ENCODE assay signal across 7 cellular contexts in the genomic region with DNA sequence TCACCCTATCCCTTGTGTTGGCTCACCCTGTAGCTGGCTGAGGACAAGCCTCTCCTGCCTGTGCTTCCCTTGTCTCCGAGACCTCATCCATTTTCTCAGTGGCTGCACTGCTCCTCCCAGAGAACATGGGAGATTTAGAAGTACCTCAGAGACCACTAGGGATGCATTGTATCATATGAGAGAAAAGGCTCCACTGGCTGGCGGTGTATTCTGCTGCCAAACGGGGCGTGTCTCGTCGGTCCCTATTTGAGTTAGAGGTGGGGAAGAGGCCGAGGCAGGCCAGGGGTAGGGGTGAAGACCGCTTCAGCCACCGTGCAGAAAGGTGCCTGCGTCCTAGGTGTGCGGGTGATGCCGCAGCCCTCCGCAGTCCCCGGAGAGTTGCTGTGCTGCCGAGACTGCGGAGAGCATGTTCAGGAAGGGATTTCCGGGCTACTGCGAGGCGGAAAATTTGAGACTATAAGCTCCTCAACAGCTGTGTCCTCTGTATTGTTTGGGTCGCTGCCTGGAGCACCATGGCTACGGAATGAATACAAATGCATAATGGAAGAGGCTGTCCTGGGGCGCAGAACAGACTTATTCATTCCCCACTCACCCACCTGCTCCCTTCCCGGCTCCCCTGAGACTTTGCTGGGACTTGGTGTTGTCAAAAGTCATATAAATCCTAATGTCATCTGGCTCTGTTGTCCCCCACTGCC. TPM values are rescaled to one million over a fixed set of nuclear protein-coding genes. Genes with fewer than 3 reads are reported as not detected.
DNase-seq lines count a peak whose midpoint lies in the region; ATAC-seq and TF ChIP-seq lines count a peak whose summit lies in the region.

No MANE protein-coding gene starts in this region.

- 20% methylated on average over 23 of the region's 23 CpGs for WGBS in urinary bladder

- DNase-seq in NCI-H2081 (lab: John Stamatoyannopoulos, UW) (peak; percentile 87 to 94), dorsolateral prefrontal cortex (peak in 5 of 10 donors; percentile 22 to 61 (median 57)), mesothelial cell of epicardium (ENCODE audit: low spot score in 2 of 2, unreplicated experiment in 2 of 2) (no peak), immature natural killer cell (no peak)
- no peak for DNase-seq in effector CD4-positive, alpha-beta T cell
- DNase-seq in stimulated activated effector memory CD8-positive, alpha-beta T cell treated with anti-CD3 and anti-CD28 coated beads, Interleukin-12 subunit alpha, Interleukin-12 subunit beta, amount 100 ng/mL, for 72 hours (ENCODE audit: low spot score in 2 of 2) = no peak

- H3K4me3 ChIP-seq in dorsolateral prefrontal cortex (peak overlapping the region in 53 of 59 donors; percentile 1 to 57 (median 38)), urinary bladder (ENCODE audit: low read depth, low read length) (peak overlapping the region; percentile 18)

- H3K36me3 Mint-ChIP-seq in mesothelial cell of epicardium (no peaks in the 10 kb centered on the region), immature natural killer cell (no peaks in the 10 kb centered on the region)
- no peaks in the 10 kb centered on the region for H3K36me3 Mint-ChIP-seq in stimulated activated effector memory CD8-positive, alpha-beta T cell treated with anti-CD3 and anti-CD28 coated beads, Interleukin-12 subunit alpha, Interleukin-12 subunit beta, amount 100 ng/mL, for 72 hours

- peaks cover 4% of the 10 kb centered on the region for H3K9me3 Mint-ChIP-seq in mesothelial cell of epicardium
- no peaks in the 10 kb centered on the region for H3K9me3 Mint-ChIP-seq in immature natural killer cell
- H3K9me3 Mint-ChIP-seq in stimulated activated effector memory CD8-positive, alpha-beta T cell treated with anti-CD3 and anti-CD28 coated beads, Interleukin-12 subunit alpha, Interleukin-12 subunit beta, amount 100 ng/mL, for 72 hours = no peaks in the 10 kb centered on the region

- intact Hi-C loops in dorsolateral prefrontal cortex (cut with DNase I) = no loop called here

- peak overlapping the region; percentile 10 for H3K4me3 Mint-ChIP-seq in mesothelial cell of epicardium
- no peak overlapping the region for H3K4me3 Mint-ChIP-seq in immature natural killer cell
- no peak overlapping the region for H3K4me3 Mint-ChIP-seq in stimulated activated effector memory CD8-positive, alpha-beta T cell treated with anti-CD3 and anti-CD28 coated beads, Interleukin-12 subunit alpha, Interleukin-12 subunit beta, amount 100 ng/mL, for 72 hours

- H3K27me3 ChIP-seq in dorsolateral prefrontal cortex = no peaks in the 10 kb centered on the region

- no peaks in the 10 kb centered on the region for H3K4me1 ChIP-seq in urinary bladder (ENCODE audit: insufficient read depth)

- no peak for TF ChIP-seq CTCF in dorsolateral prefrontal cortex (IDR thresholded peaks at IDR 0.05 in 54 of 56, conservative IDR thresholded peaks at IDR 0.05 in 2 of 56; ENCODE audit: low read depth in 1 of 56, partially characterized antibody in 56 of 56)
- TF ChIP-seq CTCF in mesothelial cell of epicardium (IDR thresholded peaks at IDR 0.05; ENCODE audit: unreplicated experiment) = no peak

- peaks cover 18% of the 10 kb centered on the region for H3K4me1 Mint-ChIP-seq in mesothelial cell of epicardium
- H3K4me1 Mint-ChIP-seq in immature natural killer cell = no peaks in the 10 kb centered on the region
- H3K4me1 Mint-ChIP-seq in stimulated activated effector memory CD8-positive, alpha-beta T cell treated with anti-CD3 and anti-CD28 coated beads, Interleukin-12 subunit alpha, Interleukin-12 subunit beta, amount 100 ng/mL, for 72 hours = no peaks in the 10 kb centered on the region

- H3K27ac Mint-ChIP-seq in mesothelial cell of epicardium (peak overlapping the region; percentile 75), immature natural killer cell (no peak overlapping the region)
- H3K27ac Mint-ChIP-seq in stimulated activated effector memory CD8-positive, alpha-beta T cell treated with anti-CD3 and anti-CD28 coated beads, Interleukin-12 subunit alpha, Interleukin-12 subunit beta, amount 100 ng/mL, for 72 hours = no peak overlapping the region

- H3K27ac ChIP-seq in dorsolateral prefrontal cortex (peak overlapping the region in 15 of 59 donors; percentile 6 to 68 (median 33)), urinary bladder (ENCODE audit: low read depth) (no peak overlapping the region)

- no peaks in the 10 kb centered on the region for H3K36me3 ChIP-seq in urinary bladder (ENCODE audit: insufficient read depth)

- H3K27me3 Mint-ChIP-seq in mesothelial cell of epicardium (ENCODE audit: low read depth) (no peaks in the 10 kb centered on the region), immature natural killer cell (ENCODE audit: low read depth in 3 of 3) (peaks cover 2 to 5% (median 3%) of the 10 kb centered on the region in 3 donors)

- no peak for ATAC-seq in stimulated activated effector memory CD8-positive, alpha-beta T cell treated with anti-CD3 and anti-CD28 coated beads, Interleukin-12 subunit alpha, Interleukin-12 subunit beta, amount 100 ng/mL, for 72 hours

RNA-seq across cellular contexts. Expression of gene SPSB4, which starts 43.9 kb away (rescaled TPM):
- 1 to 10 TPM in 115 of 120 experiments, under 1 TPM in 5; 0.61 to 6.1 (median 2.3) TPM for total RNA-seq in dorsolateral prefrontal cortex
- total RNA-seq in mesothelial cell of epicardium = 12.9 to 15.4 TPM (median 13.1 TPM) in 3 replicates
- total RNA-seq in urinary bladder = 5.6 TPM
- polyA plus RNA-seq in urinary bladder = 0.29 TPM
- not detected for polyA plus RNA-seq in immature natural killer cell

Comparison
In these comparisons a context has a peak if more than half of its experiments do, and no peak if none do; other contexts are left out.
1. DNase-seq: peak in NCI-H2081 (2 of 2); none in mesothelial cell of epicardium (0 of 2), effector CD4-positive, alpha-beta T cell (single experiment), immature natural killer cell (0 of 3) and stimulated activated effector memory CD8-positive, alpha-beta T cell treated with anti-CD3 and anti-CD28 coated beads, Interleukin-12 subunit alpha, Interleukin-12 subunit beta, amount 100 ng/mL, for 72 hours (0 of 2).